ENCODE assay signal across 8 cellular contexts in the genomic region with DNA sequence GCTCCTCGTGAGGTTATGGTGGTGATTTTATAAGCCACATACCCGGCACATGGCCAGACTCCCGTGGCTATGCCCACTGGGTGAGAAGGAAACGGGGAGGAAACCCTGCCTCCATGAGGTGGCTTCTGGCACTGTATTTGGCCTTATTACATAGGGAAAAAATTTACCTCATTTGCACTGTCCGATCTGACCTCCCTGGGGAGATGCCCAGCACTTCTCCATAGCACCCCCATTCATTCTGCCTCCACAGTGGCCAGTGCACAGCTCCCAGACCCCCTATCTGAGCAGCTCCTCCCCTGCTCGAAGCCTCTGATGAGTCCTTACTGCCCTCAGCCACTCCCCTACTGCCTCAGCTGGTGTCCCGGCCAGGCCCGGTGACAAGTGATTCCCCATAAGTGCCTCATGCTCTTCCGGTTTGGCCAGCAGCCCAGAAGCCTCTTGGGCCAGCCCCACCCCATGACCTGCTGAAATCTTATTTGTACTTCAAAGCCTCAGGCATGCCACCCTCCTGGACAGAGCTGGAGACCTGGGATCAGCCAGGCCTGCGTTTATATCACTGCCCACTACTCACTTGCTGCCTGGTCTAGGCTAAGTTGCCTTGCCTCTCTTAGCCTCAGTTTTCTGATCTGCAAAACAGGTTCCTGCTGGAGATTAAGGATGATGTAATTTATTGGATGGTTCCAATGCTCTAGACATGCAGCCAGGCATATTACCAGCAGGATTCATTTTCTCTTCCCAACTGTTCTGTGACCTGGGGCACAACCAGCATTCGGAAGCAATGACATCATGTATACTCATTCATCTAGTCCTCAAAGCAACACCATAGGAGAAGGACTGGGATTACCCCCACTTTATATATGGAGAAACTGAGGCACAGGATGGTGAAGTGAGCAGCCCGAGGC. TPM values are rescaled to one million over a fixed set of nuclear protein-coding genes. Genes with fewer than 3 reads are reported as not detected.
A peak's percentile ranks its signal among the peaks of the same experiment; 100 is the strongest.
DNase-seq lines count a peak whose midpoint lies in the region; ATAC-seq and TF ChIP-seq lines count a peak whose summit lies in the region.

No MANE protein-coding gene starts in this region.

- H3K36me3 ChIP-seq in left lung: no peaks in the 10 kb centered on the region

- peaks cover 0 to 5% of the 10 kb centered on the region in 2 donors for H3K27me3 ChIP-seq in left lung

- H3K27ac ChIP-seq in left lung: peak overlapping the region; percentile 47 to 75

- in situ Hi-C loops in astrocyte of the spinal cord (cut with HindIII; ENCODE audit: low sequenced_read_pairs): no loop called here

- peaks cover 17 to 58% of the 10 kb centered on the region in 2 donors for H3K4me1 ChIP-seq in left lung

- H3K9me3 ChIP-seq in left lung: no peaks in the 10 kb centered on the region

- DNase-seq in AG20443 (ENCODE audit: low spot score) (peak; percentile 83), NCI-H2196 treated with DMSO at 0.1 percent for 48 hours (lab: John Stamatoyannopoulos, UW; ENCODE audit: unreplicated experiment) (peak; percentile 56), astrocyte of the spinal cord (ENCODE audit: low read depth, low spot score) (peak; percentile 52), left lung (peak; percentile 91 to 94), cerebellum (ENCODE audit: low spot score) (no peak)

- TF ChIP-seq CTCF in astrocyte of the spinal cord (IDR thresholded peaks at IDR 0.05; ENCODE audit: low read depth, low read length): no peak
- TF ChIP-seq CTCF in left lung (IDR thresholded peaks at IDR 0.05): no peak

- no peak overlapping the region for H3K4me3 ChIP-seq in astrocyte of the spinal cord (ENCODE audit: low read depth, low read length)
- no peak overlapping the region for H3K4me3 ChIP-seq in left lung

- peak; percentile 56 for ATAC-seq in GM21619 (IDR thresholded peaks at IDR 0.05; ENCODE audit: unreplicated experiment)
- peak; percentile 82 for ATAC-seq in left lung
- no peak for ATAC-seq in GM21723 (IDR thresholded peaks at IDR 0.05; ENCODE audit: unreplicated experiment)
- no peak for ATAC-seq in HG02588 (IDR thresholded peaks at IDR 0.05; ENCODE audit: unreplicated experiment)

- intact Hi-C loops in left lung (cut with DNase I): no loop called here

RNA-seq across cellular contexts. Expression of gene SLC6A6, which starts 30.6 kb away (rescaled TPM):
- total RNA-seq in left lung (100 to 1,000 TPM in 1 of 2 donors, 10 to 100 TPM in 1; 32.2 to 134 TPM), cerebellum (24.6 TPM)

Comparison
In these comparisons a context has a peak if more than half of its experiments do, and no peak if none do; other contexts are left out.
1. ATAC-seq: peak in GM21619 (single experiment) and left lung (single experiment); none in GM21723 (single experiment) and HG02588 (single experiment).